Comparison of ENCODE assay signal across 1 cellular context in genomic region chr1:236163460-236164153, GRCh38.
TF ChIP-seq lines count a peak whose summit lies in the region.

No MANE protein-coding gene starts in this region.

TF ChIP-seq in HepG2, 621 proteins besides CTCF, POLR2A, EP300 and RAD21 (continued from another document):
- TF ChIP-seq HMGXB3 (CRISPR knock-in tag; IDR thresholded peaks at IDR 0.05; ENCODE audit: borderline replicate concordance) (no peak), ZBTB1 (CRISPR knock-in tag; IDR thresholded peaks at IDR 0.05; ENCODE audit: borderline replicate concordance) (no peak)
- TF ChIP-seq, protein P1, sequence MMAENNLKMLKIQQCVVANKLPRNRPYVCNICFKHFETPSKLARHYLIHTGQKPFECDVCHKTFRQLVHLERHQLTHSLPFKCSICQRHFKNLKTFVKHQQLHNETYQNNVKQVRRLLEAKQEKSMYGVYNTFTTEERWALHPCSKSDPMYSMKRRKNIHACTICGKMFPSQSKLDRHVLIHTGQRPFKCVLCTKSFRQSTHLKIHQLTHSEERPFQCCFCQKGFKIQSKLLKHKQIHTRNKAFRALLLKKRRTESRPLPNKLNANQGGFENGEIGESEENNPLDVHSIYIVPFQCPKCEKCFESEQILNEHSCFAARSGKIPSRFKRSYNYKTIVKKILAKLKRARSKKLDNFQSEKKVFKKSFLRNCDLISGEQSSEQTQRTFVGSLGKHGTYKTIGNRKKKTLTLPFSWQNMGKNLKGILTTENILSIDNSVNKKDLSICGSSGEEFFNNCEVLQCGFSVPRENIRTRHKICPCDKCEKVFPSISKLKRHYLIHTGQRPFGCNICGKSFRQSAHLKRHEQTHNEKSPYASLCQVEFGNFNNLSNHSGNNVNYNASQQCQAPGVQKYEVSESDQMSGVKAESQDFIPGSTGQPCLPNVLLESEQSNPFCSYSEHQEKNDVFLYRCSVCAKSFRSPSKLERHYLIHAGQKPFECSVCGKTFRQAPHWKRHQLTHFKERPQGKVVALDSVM (CRISPR knock-in tag; IDR thresholded peaks at IDR 0.05), result no peak
